Comparison of ENCODE assay signal across 1 cellular context in the genomic region with DNA sequence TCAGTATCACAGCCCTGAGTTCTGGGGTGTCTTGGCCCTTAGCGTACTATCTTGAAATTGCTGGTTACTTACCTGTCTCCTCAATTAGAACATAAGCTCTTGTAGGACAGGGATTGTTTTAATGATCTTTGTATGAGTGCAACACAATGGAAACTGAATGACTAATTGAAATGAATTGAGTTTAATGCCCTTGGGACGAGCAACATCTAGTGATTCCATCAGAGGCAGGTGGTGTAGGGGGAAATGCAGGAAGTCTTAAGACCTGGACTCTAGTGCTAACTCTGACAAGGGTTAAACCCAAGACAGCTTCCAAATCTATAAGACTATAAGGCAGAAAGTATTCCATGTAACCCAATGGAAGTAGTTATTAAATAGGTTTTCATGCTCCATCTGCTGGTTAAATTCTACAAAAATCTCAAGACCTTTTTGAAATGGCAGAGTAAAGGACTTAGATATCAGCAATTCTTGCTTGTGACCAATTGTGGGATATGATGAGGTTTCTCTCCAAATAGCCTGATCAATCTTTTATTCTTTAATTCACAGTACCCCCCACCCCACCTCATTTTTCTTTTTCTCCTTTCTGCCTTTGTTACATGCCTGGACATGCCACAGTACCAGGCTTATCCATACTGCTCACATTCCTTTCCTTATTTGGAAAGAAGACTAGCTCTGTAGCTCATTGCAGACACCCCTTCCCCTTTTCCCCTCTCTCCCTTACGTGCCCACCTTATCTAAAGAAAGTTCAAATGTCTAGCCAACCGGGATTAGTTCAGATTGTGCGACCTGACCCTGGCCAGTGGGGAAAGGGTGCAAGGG.
TF ChIP-seq lines count a peak whose summit lies in the region.

No MANE protein-coding gene starts in this region.

TF ChIP-seq in WTC11, 78 proteins besides CTCF, POLR2A, EP300 and RAD21 (continued from another document):
- TF ChIP-seq, protein P1, sequence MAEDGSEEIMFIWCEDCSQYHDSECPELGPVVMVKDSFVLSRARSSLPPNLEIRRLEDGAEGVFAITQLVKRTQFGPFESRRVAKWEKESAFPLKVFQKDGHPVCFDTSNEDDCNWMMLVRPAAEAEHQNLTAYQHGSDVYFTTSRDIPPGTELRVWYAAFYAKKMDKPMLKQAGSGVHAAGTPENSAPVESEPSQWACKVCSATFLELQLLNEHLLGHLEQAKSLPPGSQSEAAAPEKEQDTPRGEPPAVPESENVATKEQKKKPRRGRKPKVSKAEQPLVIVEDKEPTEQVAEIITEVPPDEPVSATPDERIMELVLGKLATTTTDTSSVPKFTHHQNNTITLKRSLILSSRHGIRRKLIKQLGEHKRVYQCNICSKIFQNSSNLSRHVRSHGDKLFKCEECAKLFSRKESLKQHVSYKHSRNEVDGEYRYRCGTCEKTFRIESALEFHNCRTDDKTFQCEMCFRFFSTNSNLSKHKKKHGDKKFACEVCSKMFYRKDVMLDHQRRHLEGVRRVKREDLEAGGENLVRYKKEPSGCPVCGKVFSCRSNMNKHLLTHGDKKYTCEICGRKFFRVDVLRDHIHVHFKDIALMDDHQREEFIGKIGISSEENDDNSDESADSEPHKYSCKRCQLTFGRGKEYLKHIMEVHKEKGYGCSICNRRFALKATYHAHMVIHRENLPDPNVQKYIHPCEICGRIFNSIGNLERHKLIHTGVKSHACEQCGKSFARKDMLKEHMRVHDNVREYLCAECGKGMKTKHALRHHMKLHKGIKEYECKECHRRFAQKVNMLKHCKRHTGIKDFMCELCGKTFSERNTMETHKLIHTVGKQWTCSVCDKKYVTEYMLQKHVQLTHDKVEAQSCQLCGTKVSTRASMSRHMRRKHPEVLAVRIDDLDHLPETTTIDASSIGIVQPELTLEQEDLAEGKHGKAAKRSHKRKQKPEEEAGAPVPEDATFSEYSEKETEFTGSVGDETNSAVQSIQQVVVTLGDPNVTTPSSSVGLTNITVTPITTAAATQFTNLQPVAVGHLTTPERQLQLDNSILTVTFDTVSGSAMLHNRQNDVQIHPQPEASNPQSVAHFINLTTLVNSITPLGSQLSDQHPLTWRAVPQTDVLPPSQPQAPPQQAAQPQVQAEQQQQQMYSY (CRISPR knock-in tag; IDR thresholded peaks at IDR 0.05) = no peak
